ENCODE assay signal across 14 cellular contexts in genomic region chr18:55634545-55634944, GRCh38. TPM values are rescaled to one million over a fixed set of nuclear protein-coding genes. Genes with fewer than 3 reads are reported as not detected.
DNase-seq lines count a peak whose midpoint lies in the region; ATAC-seq, FAIRE-seq and TF ChIP-seq lines count a peak whose summit lies in the region.
"Had no signal": no experiment of that assay in that cellular context is flagged by ENCODE, and none has a peak within 500 bp of the region (broad histone marks: within the 10 kb centered on the region; RNA-seq: fewer than 3 reads in every experiment).

No MANE protein-coding gene starts in this region.

- CTCF ChIA-PET in AG04450 (lab: Charles Lee), result no interaction called here

- H3K9ac ChIP-seq in SK-N-MC (ENCODE audit: insufficient read length), result no peak overlapping the region

- H3K4me3 ChIP-seq in AG04450 (ENCODE audit: low read depth, low read length) (no peak overlapping the region), SK-N-MC (no peak overlapping the region), coronary artery (no peak overlapping the region)
- H3K4me3 ChIP-seq: spleen had no signal

- DNase-seq in AG04450 (ENCODE audit: low read depth, low spot score), result peak; percentile 32
- DNase-seq in HTR-8/SVneo (ENCODE audit: insufficient read length, low spot score), result peak; percentile 50
- peak; percentile 80 for DNase-seq in SK-N-MC (ENCODE audit: low read depth, low spot score)
- peak; percentile 58 for DNase-seq in fibroblast of peridontal ligament (ENCODE audit: extremely low read depth)
- no peak for DNase-seq in coronary artery (ENCODE audit: low spot score)
- no peak for DNase-seq in stimulated activated CD4-positive, alpha-beta T cell treated with anti-CD3 and anti-CD28 coated beads, Interleukin-2, amount 100 ng/mL, for 48 hours
- DNase-seq in cortex of kidney (lab: John Stamatoyannopoulos, UW), result no peak
- DNase-seq: activated CD4-positive, alpha-beta T cell treated with anti-CD3 and anti-CD28 coated beads for 48 hours; BE2C; NCI-H524; spleen had no signal

- no peak for TF ChIP-seq CTCF in AG04450 (IDR thresholded peaks at IDR 0.05; ENCODE audit: low read depth, low read length)
- TF ChIP-seq CTCF in coronary artery (IDR thresholded peaks at IDR 0.05), result no peak

- POLR2A ChIA-PET in AG04450 (lab: Yijun Ruan, JAX), result no interaction called here

- FAIRE-seq in HTR-8/SVneo (lab: Jason Lieb, UNC), result no peak

- no peaks in the 10 kb centered on the region for H3K27me3 ChIP-seq in AG04450 (ENCODE audit: control insufficient read depth, insufficient read depth, low read length)
- H3K27me3 ChIP-seq: BE2C, spleen had no signal

- ATAC-seq in GM21529 (IDR thresholded peaks at IDR 0.05; ENCODE audit: unreplicated experiment), result no peak
- ATAC-seq: left lobe of liver; natural killer cell treated with Interleukin-12 subunit alpha and Interleukin-12 subunit beta and Interleukin-15 and Interleukin-18, amount 100 ng/mL, for 72 hours had no signal

- no peak overlapping the region for H3K27ac ChIP-seq in AG04450 (ENCODE audit: low read depth, low read length)
- H3K27ac ChIP-seq in SK-N-MC, result no peak overlapping the region
- no peak overlapping the region for H3K27ac ChIP-seq in coronary artery
- H3K27ac ChIP-seq: spleen had no signal

- H3K36me3 ChIP-seq in SK-N-MC (ENCODE audit: insufficient read depth, low read length), result no peaks in the 10 kb centered on the region
- H3K36me3 ChIP-seq: BE2C, spleen had no signal

- H3K9me3 ChIP-seq in AG04450 (ENCODE audit: control insufficient read depth, insufficient read depth, low read length) (no peaks in the 10 kb centered on the region; the same call in 1 of the 2 replicates), SK-N-MC (ENCODE audit: low read depth, low read length) (no peaks in the 10 kb centered on the region)
- H3K9me3 ChIP-seq: BE2C, spleen had no signal

RNA-seq across cellular contexts. Expression of gene TCF4, which starts 46.6 kb away (rescaled TPM):
- 41.4 and 47.3 TPM in 2 replicates for polyA plus RNA-seq in AG04450 (2011; rRNA removed)
- 144 and 155 TPM in 2 replicates for polyA minus RNA-seq in AG04450 (2011; rRNA and poly(A)+ RNA removed)

Comparison
In these comparisons a context has a peak if more than half of its experiments do, and no peak if none do; other contexts are left out.
1. DNase-seq: peak in AG04450 (single experiment), HTR-8/SVneo (single experiment), SK-N-MC (single experiment) and fibroblast of peridontal ligament (single experiment); none in coronary artery (single experiment), stimulated activated CD4-positive, alpha-beta T cell treated with anti-CD3 and anti-CD28 coated beads, Interleukin-2, amount 100 ng/mL, for 48 hours (0 of 2) and cortex of kidney (single experiment).